ENCODE assay signal across 8 cellular contexts in the genomic region with DNA sequence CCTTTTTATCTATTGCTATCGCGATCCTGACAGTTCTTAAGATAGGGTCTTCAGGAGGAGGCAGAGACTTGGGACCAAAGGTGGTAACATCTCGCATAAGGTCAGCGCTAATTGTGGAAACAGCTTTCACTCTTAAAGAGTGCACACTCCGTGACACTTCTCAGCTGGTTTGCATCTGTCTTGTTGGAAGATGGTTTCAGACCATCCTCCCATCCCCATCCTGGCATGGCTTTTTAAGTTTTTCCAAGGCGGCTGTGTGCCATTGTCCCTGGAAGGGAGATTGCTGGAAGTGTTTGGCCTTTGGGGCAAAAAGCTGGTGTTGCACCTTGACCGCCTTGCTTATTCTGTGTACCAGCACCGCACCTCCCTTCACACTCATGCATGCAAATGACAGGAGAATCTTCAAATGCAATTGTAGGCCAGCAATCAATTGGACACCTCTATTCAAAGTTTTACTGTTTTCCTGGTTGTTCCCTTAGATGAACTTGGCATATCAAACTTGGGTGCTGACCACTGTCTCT. TPM values are rescaled to one million over a fixed set of nuclear protein-coding genes. Genes with fewer than 3 reads are reported as not detected.
DNase-seq lines count a peak whose midpoint lies in the region; ATAC-seq and TF ChIP-seq lines count a peak whose summit lies in the region.

No MANE protein-coding gene starts in this region.

- H4K20me1 ChIP-seq in GM23248 (ENCODE audit: insufficient read depth) (0 out of 2 replicates have a peak, but pooled peaks cover 3% of the 10 kb centered on the region), SK-N-SH (ENCODE audit: insufficient read depth) (peaks cover 52% of the 10 kb centered on the region)

- CTCF ChIA-PET in SK-N-SH (lab: Yijun Ruan, JAX), result interaction anchor here (0.9 to 24.7 kb wide), 6 partner anchors 10 to 156 kb away, joined by 3 to 423 read pairs (median 10); no protein-coding TSS in a partner anchor

- WGBS in GM23248 (ENCODE audit: low coverage in 1 of 2, low lambda C conversion rate in 2 of 2, missing lambda C conversion rate in 2 of 2), 2 experiments, result 9 to 10% methylated on average over 7 to 8 of the region's 8 CpGs
- 30% methylated on average over 8 of the region's 8 CpGs for WGBS in SK-N-SH (ENCODE audit: low lambda C conversion rate)

- H3K4me1 ChIP-seq in GM23248 (ENCODE audit: insufficient read depth), result peaks cover 14% of the 10 kb centered on the region
- H3K4me1 ChIP-seq in SK-N-SH (ENCODE audit: control insufficient read depth in 1 of 2, insufficient read depth in 2 of 2, low read depth in 1 of 2, low read length in 1 of 2), result peaks cover 7 to 28% of the 10 kb centered on the region in 2 experiments; a peak in 2 of 4 replicates

- POLR2A ChIA-PET in SK-N-SH (lab: Yijun Ruan, JAX), result interaction anchor here (1.1 kb wide), 1 partner anchor 62 kb away, joined by 3 read pairs; no protein-coding TSS in a partner anchor

- no peak for TF ChIP-seq EP300 in SK-N-SH (IDR thresholded peaks at IDR 0.05; ENCODE audit: borderline replicate concordance in 1 of 2, low read depth in 1 of 2, low read length in 1 of 2)

- H3K27me3 ChIP-seq in GM23248 (replicated peaks; ENCODE audit: insufficient read depth) (no peaks in the 10 kb centered on the region), SK-N-SH (ENCODE audit: insufficient read depth) (no peaks in the 10 kb centered on the region)

- no peak overlapping the region for H3K27ac ChIP-seq in GM23248
- H3K27ac ChIP-seq in SK-N-SH (ENCODE audit: low read depth in 2 of 2, low read length in 1 of 2), result peak overlapping the region in 1 of 2 experiments; percentile 27; a peak in 1 of 4 replicates

- TF ChIP-seq CTCF in SK-N-SH (IDR thresholded peaks at IDR 0.05), result no peak
- no peak for TF ChIP-seq CTCF in foreskin fibroblast (IDR thresholded peaks at IDR 0.05; ENCODE audit: low read depth, low read length)

- no peak for TF ChIP-seq RAD21 in SK-N-SH (IDR thresholded peaks at IDR 0.05; ENCODE audit: low read length)

- no peak for ATAC-seq in HG03196 (IDR thresholded peaks at IDR 0.05; ENCODE audit: unreplicated experiment)

- H3K4me3 ChIP-seq in GM23248 (peak overlapping the region; percentile 89), SK-N-SH (ENCODE audit: low read depth in 2 of 2, low read length in 1 of 2) (peak overlapping the region; percentile 68 to 77), foreskin fibroblast (ENCODE audit: low read depth in 1 of 2, low read length in 2 of 2) (peak overlapping the region; percentile 69), skeletal muscle cell (ENCODE audit: low read depth, low read length) (peak overlapping the region; percentile 78)

- in situ Hi-C loops in GM23248 (cut with MboI), result no loop called here

- no peaks in the 10 kb centered on the region for H3K9me3 ChIP-seq in GM23248 (ENCODE audit: low read depth)
- H3K9me3 ChIP-seq in SK-N-SH, result no peaks in the 10 kb centered on the region

- no peaks in the 10 kb centered on the region for H3F3A ChIP-seq in GM23248 (ENCODE audit: insufficient read depth)
- H3F3A ChIP-seq in SK-N-SH (replicated peaks; ENCODE audit: insufficient read depth), result peaks cover 14% of the 10 kb centered on the region

- DNase-seq in GM23248, result no peak
- no peak for DNase-seq in SK-N-SH
- DNase-seq in foreskin fibroblast, result peak in 1 of 2 donors; percentile 24
- DNase-seq in skeletal muscle cell (ENCODE audit: low read depth), result no peak
- DNase-seq in NCI-H2171 treated with DMSO at 0.1 percent for 48 hours (lab: John Stamatoyannopoulos, UW), result no peak
- no peak for DNase-seq in activated CD4-positive, alpha-beta T cell treated with anti-CD3 and anti-CD28 coated beads for 4 hours
- no peak for DNase-seq in NCI-H2081 (lab: John Stamatoyannopoulos, UW)

- H3K36me3 ChIP-seq in GM23248 (ENCODE audit: low read depth) (no peaks in the 10 kb centered on the region), SK-N-SH (replicated peaks in 1 of 2; ENCODE audit: control insufficient read depth in 1 of 2, insufficient read depth in 2 of 2, low read length in 1 of 2) (no peaks in the 10 kb centered on the region)

- H3K9me2 ChIP-seq in GM23248 (ENCODE audit: insufficient read depth) (no peaks in the 10 kb centered on the region), SK-N-SH (no peaks in the 10 kb centered on the region)

- H2AFZ ChIP-seq in GM23248 (peak overlapping the region; percentile 72), SK-N-SH (ENCODE audit: low read depth) (no peak overlapping the region)

- peak overlapping the region; percentile 80 for H3K9ac ChIP-seq in GM23248
- H3K9ac ChIP-seq in SK-N-SH, result peak overlapping the region; percentile 78

- H3K4me2 ChIP-seq in GM23248 (ENCODE audit: unreplicated experiment) (peak overlapping the region; percentile 92), SK-N-SH (peak overlapping the region; percentile 89)

- H3K79me2 ChIP-seq in GM23248 (ENCODE audit: insufficient read depth), result peaks cover 60% of the 10 kb centered on the region
- peaks cover 58% of the 10 kb centered on the region for H3K79me2 ChIP-seq in SK-N-SH (ENCODE audit: insufficient read depth)

TF ChIP-seq in SK-N-SH, 30 proteins besides CTCF, POLR2A, EP300 and RAD21:
- TF ChIP-seq MEF2A (IDR thresholded peaks at IDR 0.05; ENCODE audit: borderline replicate concordance, low read depth), result no peak
- TF ChIP-seq, protein P1, sequence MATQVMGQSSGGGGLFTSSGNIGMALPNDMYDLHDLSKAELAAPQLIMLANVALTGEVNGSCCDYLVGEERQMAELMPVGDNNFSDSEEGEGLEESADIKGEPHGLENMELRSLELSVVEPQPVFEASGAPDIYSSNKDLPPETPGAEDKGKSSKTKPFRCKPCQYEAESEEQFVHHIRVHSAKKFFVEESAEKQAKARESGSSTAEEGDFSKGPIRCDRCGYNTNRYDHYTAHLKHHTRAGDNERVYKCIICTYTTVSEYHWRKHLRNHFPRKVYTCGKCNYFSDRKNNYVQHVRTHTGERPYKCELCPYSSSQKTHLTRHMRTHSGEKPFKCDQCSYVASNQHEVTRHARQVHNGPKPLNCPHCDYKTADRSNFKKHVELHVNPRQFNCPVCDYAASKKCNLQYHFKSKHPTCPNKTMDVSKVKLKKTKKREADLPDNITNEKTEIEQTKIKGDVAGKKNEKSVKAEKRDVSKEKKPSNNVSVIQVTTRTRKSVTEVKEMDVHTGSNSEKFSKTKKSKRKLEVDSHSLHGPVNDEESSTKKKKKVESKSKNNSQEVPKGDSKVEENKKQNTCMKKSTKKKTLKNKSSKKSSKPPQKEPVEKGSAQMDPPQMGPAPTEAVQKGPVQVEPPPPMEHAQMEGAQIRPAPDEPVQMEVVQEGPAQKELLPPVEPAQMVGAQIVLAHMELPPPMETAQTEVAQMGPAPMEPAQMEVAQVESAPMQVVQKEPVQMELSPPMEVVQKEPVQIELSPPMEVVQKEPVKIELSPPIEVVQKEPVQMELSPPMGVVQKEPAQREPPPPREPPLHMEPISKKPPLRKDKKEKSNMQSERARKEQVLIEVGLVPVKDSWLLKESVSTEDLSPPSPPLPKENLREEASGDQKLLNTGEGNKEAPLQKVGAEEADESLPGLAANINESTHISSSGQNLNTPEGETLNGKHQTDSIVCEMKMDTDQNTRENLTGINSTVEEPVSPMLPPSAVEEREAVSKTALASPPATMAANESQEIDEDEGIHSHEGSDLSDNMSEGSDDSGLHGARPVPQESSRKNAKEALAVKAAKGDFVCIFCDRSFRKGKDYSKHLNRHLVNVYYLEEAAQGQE (IDR thresholded peaks at IDR 0.05; ENCODE audit: low read depth, low read length), result no peak
- TF ChIP-seq, protein P2, sequence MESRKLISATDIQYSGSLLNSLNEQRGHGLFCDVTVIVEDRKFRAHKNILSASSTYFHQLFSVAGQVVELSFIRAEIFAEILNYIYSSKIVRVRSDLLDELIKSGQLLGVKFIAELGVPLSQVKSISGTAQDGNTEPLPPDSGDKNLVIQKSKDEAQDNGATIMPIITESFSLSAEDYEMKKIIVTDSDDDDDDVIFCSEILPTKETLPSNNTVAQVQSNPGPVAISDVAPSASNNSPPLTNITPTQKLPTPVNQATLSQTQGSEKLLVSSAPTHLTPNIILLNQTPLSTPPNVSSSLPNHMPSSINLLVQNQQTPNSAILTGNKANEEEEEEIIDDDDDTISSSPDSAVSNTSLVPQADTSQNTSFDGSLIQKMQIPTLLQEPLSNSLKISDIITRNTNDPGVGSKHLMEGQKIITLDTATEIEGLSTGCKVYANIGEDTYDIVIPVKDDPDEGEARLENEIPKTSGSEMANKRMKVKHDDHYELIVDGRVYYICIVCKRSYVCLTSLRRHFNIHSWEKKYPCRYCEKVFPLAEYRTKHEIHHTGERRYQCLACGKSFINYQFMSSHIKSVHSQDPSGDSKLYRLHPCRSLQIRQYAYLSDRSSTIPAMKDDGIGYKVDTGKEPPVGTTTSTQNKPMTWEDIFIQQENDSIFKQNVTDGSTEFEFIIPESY (IDR thresholded peaks at IDR 0.05; ENCODE audit: borderline replicate concordance, low read depth), result no peak
- no peak for TF ChIP-seq MXI1 (IDR thresholded peaks at IDR 0.05; ENCODE audit: low read depth, low read length)

RNA-seq across cellular contexts. Expression of a gene that starts 1.5 kb away (rescaled TPM):
- total RNA-seq in GM23248 (2014; rRNA removed; shearing (Covaris generic)), result 6.8 and 9.9 TPM in 2 replicates
- polyA plus RNA-seq in GM23248 (2016; fragmentation: Nextera tagmentation; extraction: Ambion mirVana) (1.3 TPM in 2 replicates), SK-N-SH (2012; rRNA removed) (7.4 and 10.0 TPM in 2 replicates)
- 5.2 and 7.2 TPM in 2 replicates for polyA plus RNA-seq in SK-N-SH (2012; cell fraction: cytosol; rRNA removed)
- 13.0 and 14.1 TPM in 2 replicates for polyA plus RNA-seq in SK-N-SH (2012; cell fraction: nucleus; rRNA removed)

RNA-seq across cellular contexts. Expression of a gene that starts 9.4 kb away (rescaled TPM):
- total RNA-seq in GM23248 (2014; rRNA removed; shearing (Covaris generic)), result not detected in 2 replicates
- not detected in 2 replicates for polyA plus RNA-seq in GM23248 (2016; fragmentation: Nextera tagmentation; extraction: Ambion mirVana)
- 0.02 TPM in 2 replicates for polyA plus RNA-seq in SK-N-SH (2012; rRNA removed)
- polyA plus RNA-seq in SK-N-SH (2012; cell fraction: cytosol; rRNA removed), result under 0.01 and 0.01 TPM in 2 replicates
- 0.05 and 0.06 TPM in 2 replicates for polyA plus RNA-seq in SK-N-SH (2012; cell fraction: nucleus; rRNA removed)

RNA-seq across cellular contexts. Expression of a gene that starts 56.2 kb away (rescaled TPM):
- total RNA-seq in GM23248 (2014; rRNA removed; shearing (Covaris generic)), result 30.0 and 42.6 TPM in 2 replicates
- polyA plus RNA-seq in GM23248 (2016; fragmentation: Nextera tagmentation; extraction: Ambion mirVana) (29.5 and 32.0 TPM in 2 replicates), SK-N-SH (2012; rRNA removed) (35.5 and 42.8 TPM in 2 replicates)
- 45.2 and 48.4 TPM in 2 replicates for polyA plus RNA-seq in SK-N-SH (2012; cell fraction: cytosol; rRNA removed)
- 19.9 and 25.2 TPM in 2 replicates for polyA plus RNA-seq in SK-N-SH (2012; cell fraction: nucleus; rRNA removed)
